15 cellular contexts compared by ENCODE assay signal in the genomic region with DNA sequence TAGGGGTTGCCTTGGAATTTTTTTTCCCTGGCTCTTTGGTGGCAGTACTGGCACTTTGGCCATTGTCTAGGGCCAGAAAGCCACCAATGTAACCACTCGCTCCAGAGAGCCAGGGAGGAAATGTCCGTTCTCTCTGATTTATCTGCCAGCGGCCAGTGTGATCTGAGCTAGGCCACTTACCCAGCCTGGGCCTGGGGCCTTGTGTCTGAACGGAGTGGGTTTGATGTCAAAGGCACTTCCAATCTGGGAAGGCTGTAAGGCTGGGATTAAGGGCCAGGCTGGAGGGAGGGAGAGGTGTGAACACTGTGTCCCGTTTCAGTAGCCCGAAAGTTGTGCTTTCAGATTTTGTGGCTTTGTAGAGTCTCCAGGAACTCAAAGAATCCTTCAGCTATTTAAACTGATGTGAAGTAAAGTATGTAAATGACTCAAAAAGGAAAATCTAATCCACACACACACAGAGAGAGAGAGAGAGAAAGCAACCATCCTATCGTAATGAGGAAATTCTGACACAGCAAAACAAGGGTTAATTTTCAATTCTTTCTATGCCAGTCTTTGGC.
"Had no signal": no experiment of that assay in that cellular context is flagged by ENCODE, and none has a peak within 500 bp of the region (broad histone marks: within the 10 kb centered on the region; RNA-seq: fewer than 3 reads in every experiment).

No MANE protein-coding gene starts in this region.

- H3K27me3 ChIP-seq: adrenal gland, ovary, testis had no signal

- H3K4me3 ChIP-seq: adrenal gland, ovary, testis had no signal

- H3K9me3 Mint-ChIP-seq: activated CD4-positive, alpha-beta T cell treated with anti-CD3 and anti-CD28 coated beads, Interleukin-2, amount 10 ng/mL, durations not matched to agents 24 days and 14 days; activated T-helper 2 cell treated with anti-CD3 and anti-CD28 coated beads, Interferon-gamma antibody, Interleukin-2, Interleukin-4, amounts not matched to agents 10 μg/mL and 5 μg/mL and 100 μg/mL, durations not matched to agents 14 hours and 24 hours and 36 hours; T-helper 1 cell treated with Interleukin-12 subunit alpha and Interleukin-12 subunit beta and Interleukin-4 antibody, amounts not matched to agents 30 μg/mL and 1 μg/mL, for 36 hours had no signal

- H3K27me3 Mint-ChIP-seq: activated CD4-positive, alpha-beta T cell treated with anti-CD3 and anti-CD28 coated beads, Interleukin-2, amount 10 ng/mL, durations not matched to agents 24 days and 14 days; activated naive CD4-positive, alpha-beta T cell treated with anti-CD3 and anti-CD28 coated beads, Interleukin-2, amount 10 ng/mL, durations not matched to agents 7 days and 5 days had no signal

- H3K27ac Mint-ChIP-seq: activated B cell treated with CpG ODN at 0.5 μM for 24 hours; activated CD4-positive, alpha-beta T cell treated with anti-CD3 and anti-CD28 coated beads, Interleukin-2, amount 10 ng/mL, durations not matched to agents 24 days and 14 days; activated naive CD4-positive, alpha-beta T cell treated with anti-CD3 and anti-CD28 coated beads, Interleukin-2, amount 10 ng/mL, durations not matched to agents 7 days and 5 days; activated T-helper 2 cell treated with anti-CD3 and anti-CD28 coated beads, Interferon-gamma antibody, Interleukin-2, Interleukin-4, amounts not matched to agents 10 μg/mL and 5 μg/mL and 100 μg/mL, durations not matched to agents 14 hours and 24 hours and 36 hours; dendritic cell treated with granulocyte-macrophage colony-stimulating factor and Interleukin-4, amounts not matched to agents 40 ng/mL and 50 ng/mL, for 4 days; stimulated activated naive CD8-positive, alpha-beta T cell treated with anti-CD3 and anti-CD28 coated beads, Interleukin-15, amount 100 ng/mL, for 72 hours; T-helper 1 cell treated with Interleukin-12 subunit alpha and Interleukin-12 subunit beta and Interleukin-4 antibody, amounts not matched to agents 30 μg/mL and 1 μg/mL, for 36 hours had no signal

- H3K4me3 Mint-ChIP-seq: activated B cell treated with CpG ODN at 0.5 μM for 24 hours; activated CD4-positive, alpha-beta T cell treated with anti-CD3 and anti-CD28 coated beads, Interleukin-2, amount 10 ng/mL, durations not matched to agents 24 days and 14 days; activated naive CD4-positive, alpha-beta T cell treated with anti-CD3 and anti-CD28 coated beads, Interleukin-2, amount 10 ng/mL, durations not matched to agents 7 days and 5 days; dendritic cell treated with granulocyte-macrophage colony-stimulating factor and Interleukin-4, amounts not matched to agents 40 ng/mL and 50 ng/mL, for 4 days; stimulated activated naive CD8-positive, alpha-beta T cell treated with anti-CD3 and anti-CD28 coated beads, Interleukin-15, amount 100 ng/mL, for 72 hours; T-helper 1 cell treated with Interleukin-12 subunit alpha and Interleukin-12 subunit beta and Interleukin-4 antibody, amounts not matched to agents 30 μg/mL and 1 μg/mL, for 36 hours had no signal

- H3K36me3 Mint-ChIP-seq: activated naive CD4-positive, alpha-beta T cell treated with anti-CD3 and anti-CD28 coated beads, Interleukin-2, amount 10 ng/mL, durations not matched to agents 7 days and 5 days; brain had no signal

- DNase-seq: activated B cell treated with CpG ODN at 0.5 μM for 24 hours; activated CD4-positive, alpha-beta T cell treated with anti-CD3 and anti-CD28 coated beads, Interleukin-2, amount 10 ng/mL, durations not matched to agents 24 days and 14 days; activated CD8-positive, alpha-beta memory T cell treated with anti-CD3 and anti-CD28 coated beads for 24 hours; activated naive CD4-positive, alpha-beta T cell treated with anti-CD3 and anti-CD28 coated beads, Interleukin-2, amount 10 ng/mL, durations not matched to agents 7 days and 5 days; adrenal gland; erythroblast; ovary; stimulated activated CD4-positive, alpha-beta T cell treated with anti-CD3 and anti-CD28 coated beads, Interleukin-4, amount 100 ng/mL, for 4 hours; stimulated activated naive CD8-positive, alpha-beta T cell treated with anti-CD3 and anti-CD28 coated beads, Interleukin-15, amount 100 ng/mL, for 72 hours; testis had no signal

- H3K4me1 Mint-ChIP-seq: activated B cell treated with CpG ODN at 0.5 μM for 24 hours; activated CD4-positive, alpha-beta T cell treated with anti-CD3 and anti-CD28 coated beads, Interleukin-2, amount 10 ng/mL, durations not matched to agents 24 days and 14 days; activated naive CD4-positive, alpha-beta T cell treated with anti-CD3 and anti-CD28 coated beads, Interleukin-2, amount 10 ng/mL, durations not matched to agents 7 days and 5 days; stimulated activated naive CD8-positive, alpha-beta T cell treated with anti-CD3 and anti-CD28 coated beads, Interleukin-15, amount 100 ng/mL, for 72 hours had no signal

- H3K9me3 ChIP-seq: adrenal gland, ovary, testis had no signal

- H3K4me1 ChIP-seq: adrenal gland, testis had no signal

- H3K36me3 ChIP-seq: adrenal gland, ovary had no signal

- ATAC-seq: left lobe of liver; stimulated activated naive CD8-positive, alpha-beta T cell treated with anti-CD3 and anti-CD28 coated beads, Interleukin-15, amount 100 ng/mL, for 72 hours had no signal

- H3K27ac ChIP-seq: adrenal gland, ovary, testis had no signal
